Comparison of ENCODE assay signal across 1 cellular context in the genomic region with DNA sequence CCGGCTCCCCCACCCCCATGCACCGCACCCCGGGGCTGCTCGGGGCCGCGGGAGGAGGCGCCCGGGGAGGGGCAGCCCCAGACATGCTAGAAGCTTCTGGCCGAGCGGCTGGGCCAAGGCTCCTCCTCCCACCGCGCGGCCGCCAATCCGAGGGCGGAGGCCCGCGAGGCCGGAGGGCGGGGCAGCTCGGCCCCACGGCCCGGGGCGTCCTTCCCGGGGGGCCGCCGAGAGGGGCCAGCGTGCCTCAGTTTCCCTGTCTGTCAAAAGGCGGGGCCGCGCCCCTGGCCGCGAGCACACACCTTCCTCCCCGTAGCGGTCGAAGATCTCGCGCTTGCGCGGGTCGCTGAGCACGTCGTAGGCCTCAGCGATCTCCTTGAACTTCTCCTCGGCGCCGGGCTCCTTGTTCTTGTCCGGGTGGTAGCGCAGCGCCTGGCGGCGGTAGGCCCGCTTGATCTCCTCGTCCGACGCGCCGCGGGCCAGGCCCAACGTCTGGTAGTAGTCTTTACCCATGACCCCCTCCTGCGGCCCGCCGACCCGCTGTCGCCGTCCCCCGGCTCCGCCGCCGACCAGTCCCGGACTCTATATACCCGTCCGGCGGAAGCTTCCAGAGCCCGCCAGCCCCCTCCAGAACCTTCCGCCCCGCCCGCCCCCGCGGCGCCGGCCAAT.
TF ChIP-seq lines count a peak whose summit lies in the region.

A gene (minus strand): TSS at position 558 of the 666 bp plus-strand sequence. CDS start 48 bp downstream, at position 510.

TF ChIP-seq in HepG2, 621 proteins besides CTCF, POLR2A, EP300 and RAD21 (continued from another document and continues in another):
- 0 out of 2 replicates have a peak, but pooled peaks have one; percentile 39 for TF ChIP-seq SP140L (CRISPR knock-in tag; IDR thresholded peaks at IDR 0.05; ENCODE audit: borderline replicate concordance)
- no peak for TF ChIP-seq JUN (CRISPR knock-in tag; IDR thresholded peaks at IDR 0.05)
- peak; percentile 39; the same call in 1 of the 2 replicates for TF ChIP-seq ZNF546 (CRISPR knock-in tag; conservative IDR thresholded peaks at IDR 0.05)
- TF ChIP-seq ZNF792 (CRISPR knock-in tag; IDR thresholded peaks at IDR 0.05), result no peak; the same call in 1 of the 2 replicates
- TF ChIP-seq NFE2L1 (CRISPR knock-in tag; IDR thresholded peaks at IDR 0.05; ENCODE audit: borderline replicate concordance), result no peak
- no peak for TF ChIP-seq SMC3 (IDR thresholded peaks at IDR 0.05; ENCODE audit: low read length)
- TF ChIP-seq ZNF136 (CRISPR knock-in tag; IDR thresholded peaks at IDR 0.05; ENCODE audit: low read depth), result no peak
- TF ChIP-seq TOE1 (CRISPR knock-in tag; IDR thresholded peaks at IDR 0.05), result no peak
- no peak for TF ChIP-seq ARNT (IDR thresholded peaks at IDR 0.05)
- TF ChIP-seq NCOA1 (CRISPR knock-in tag; IDR thresholded peaks at IDR 0.05), result no peak
- TF ChIP-seq RBM39 (IDR thresholded peaks at IDR 0.05; ENCODE audit: low read depth, low read length, poor library complexity, severe bottlenecking), result peak; percentile 71
- no peak for TF ChIP-seq TAF15 (IDR thresholded peaks at IDR 0.05; ENCODE audit: low read depth, low read length, poor library complexity, severe bottlenecking)
- no peak for TF ChIP-seq ZNF713 (CRISPR knock-in tag; IDR thresholded peaks at IDR 0.05)
- TF ChIP-seq KDM3A (CRISPR knock-in tag; IDR thresholded peaks at IDR 0.05; ENCODE audit: low read depth), result no peak
- TF ChIP-seq FOSL2 (CRISPR knock-in tag; IDR thresholded peaks at IDR 0.05), result peak; percentile 38; the same call in 1 of the 2 replicates
- TF ChIP-seq, protein P1, sequence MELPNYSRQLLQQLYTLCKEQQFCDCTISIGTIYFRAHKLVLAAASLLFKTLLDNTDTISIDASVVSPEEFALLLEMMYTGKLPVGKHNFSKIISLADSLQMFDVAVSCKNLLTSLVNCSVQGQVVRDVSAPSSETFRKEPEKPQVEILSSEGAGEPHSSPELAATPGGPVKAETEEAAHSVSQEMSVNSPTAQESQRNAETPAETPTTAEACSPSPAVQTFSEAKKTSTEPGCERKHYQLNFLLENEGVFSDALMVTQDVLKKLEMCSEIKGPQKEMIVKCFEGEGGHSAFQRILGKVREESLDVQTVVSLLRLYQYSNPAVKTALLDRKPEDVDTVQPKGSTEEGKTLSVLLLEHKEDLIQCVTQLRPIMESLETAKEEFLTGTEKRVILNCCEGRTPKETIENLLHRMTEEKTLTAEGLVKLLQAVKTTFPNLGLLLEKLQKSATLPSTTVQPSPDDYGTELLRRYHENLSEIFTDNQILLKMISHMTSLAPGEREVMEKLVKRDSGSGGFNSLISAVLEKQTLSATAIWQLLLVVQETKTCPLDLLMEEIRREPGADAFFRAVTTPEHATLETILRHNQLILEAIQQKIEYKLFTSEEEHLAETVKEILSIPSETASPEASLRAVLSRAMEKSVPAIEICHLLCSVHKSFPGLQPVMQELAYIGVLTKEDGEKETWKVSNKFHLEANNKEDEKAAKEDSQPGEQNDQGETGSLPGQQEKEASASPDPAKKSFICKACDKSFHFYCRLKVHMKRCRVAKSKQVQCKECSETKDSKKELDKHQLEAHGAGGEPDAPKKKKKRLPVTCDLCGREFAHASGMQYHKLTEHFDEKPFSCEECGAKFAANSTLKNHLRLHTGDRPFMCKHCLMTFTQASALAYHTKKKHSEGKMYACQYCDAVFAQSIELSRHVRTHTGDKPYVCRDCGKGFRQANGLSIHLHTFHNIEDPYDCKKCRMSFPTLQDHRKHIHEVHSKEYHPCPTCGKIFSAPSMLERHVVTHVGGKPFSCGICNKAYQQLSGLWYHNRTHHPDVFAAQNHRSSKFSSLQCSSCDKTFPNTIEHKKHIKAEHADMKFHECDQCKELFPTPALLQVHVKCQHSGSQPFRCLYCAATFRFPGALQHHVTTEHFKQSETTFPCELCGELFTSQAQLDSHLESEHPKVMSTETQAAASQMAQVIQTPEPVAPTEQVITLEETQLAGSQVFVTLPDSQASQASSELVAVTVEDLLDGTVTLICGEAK (IDR thresholded peaks at IDR 0.05), result no peak
- TF ChIP-seq, protein P1 (CRISPR knock-in tag; IDR thresholded peaks at IDR 0.05), result peak; percentile 23; the same call in 1 of the 2 replicates
- TF ChIP-seq PAX8 (CRISPR knock-in tag; IDR thresholded peaks at IDR 0.05; ENCODE audit: borderline replicate concordance), result peak; percentile 31; the same call in 1 of the 2 replicates
- TF ChIP-seq SRSF9 (IDR thresholded peaks at IDR 0.05; ENCODE audit: borderline replicate concordance, insufficient read depth, low read depth, low read length, poor library complexity, severe bottlenecking), result no peak
- TF ChIP-seq, protein P2, sequence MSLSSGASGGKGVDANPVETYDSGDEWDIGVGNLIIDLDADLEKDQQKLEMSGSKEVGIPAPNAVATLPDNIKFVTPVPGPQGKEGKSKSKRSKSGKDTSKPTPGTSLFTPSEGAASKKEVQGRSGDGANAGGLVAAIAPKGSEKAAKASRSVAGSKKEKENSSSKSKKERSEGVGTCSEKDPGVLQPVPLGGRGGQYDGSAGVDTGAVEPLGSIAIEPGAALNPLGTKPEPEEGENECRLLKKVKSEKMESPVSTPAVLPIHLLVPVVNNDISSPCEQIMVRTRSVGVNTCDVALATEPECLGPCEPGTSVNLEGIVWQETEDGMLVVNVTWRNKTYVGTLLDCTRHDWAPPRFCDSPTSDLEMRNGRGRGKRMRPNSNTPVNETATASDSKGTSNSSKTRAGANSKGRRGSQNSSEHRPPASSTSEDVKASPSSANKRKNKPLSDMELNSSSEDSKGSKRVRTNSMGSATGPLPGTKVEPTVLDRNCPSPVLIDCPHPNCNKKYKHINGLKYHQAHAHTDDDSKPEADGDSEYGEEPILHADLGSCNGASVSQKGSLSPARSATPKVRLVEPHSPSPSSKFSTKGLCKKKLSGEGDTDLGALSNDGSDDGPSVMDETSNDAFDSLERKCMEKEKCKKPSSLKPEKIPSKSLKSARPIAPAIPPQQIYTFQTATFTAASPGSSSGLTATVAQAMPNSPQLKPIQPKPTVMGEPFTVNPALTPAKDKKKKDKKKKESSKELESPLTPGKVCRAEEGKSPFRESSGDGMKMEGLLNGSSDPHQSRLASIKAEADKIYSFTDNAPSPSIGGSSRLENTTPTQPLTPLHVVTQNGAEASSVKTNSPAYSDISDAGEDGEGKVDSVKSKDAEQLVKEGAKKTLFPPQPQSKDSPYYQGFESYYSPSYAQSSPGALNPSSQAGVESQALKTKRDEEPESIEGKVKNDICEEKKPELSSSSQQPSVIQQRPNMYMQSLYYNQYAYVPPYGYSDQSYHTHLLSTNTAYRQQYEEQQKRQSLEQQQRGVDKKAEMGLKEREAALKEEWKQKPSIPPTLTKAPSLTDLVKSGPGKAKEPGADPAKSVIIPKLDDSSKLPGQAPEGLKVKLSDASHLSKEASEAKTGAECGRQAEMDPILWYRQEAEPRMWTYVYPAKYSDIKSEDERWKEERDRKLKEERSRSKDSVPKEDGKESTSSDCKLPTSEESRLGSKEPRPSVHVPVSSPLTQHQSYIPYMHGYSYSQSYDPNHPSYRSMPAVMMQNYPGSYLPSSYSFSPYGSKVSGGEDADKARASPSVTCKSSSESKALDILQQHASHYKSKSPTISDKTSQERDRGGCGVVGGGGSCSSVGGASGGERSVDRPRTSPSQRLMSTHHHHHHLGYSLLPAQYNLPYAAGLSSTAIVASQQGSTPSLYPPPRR (CRISPR knock-in tag; IDR thresholded peaks at IDR 0.05; ENCODE audit: borderline replicate concordance), result peak; percentile 39; the same call in 1 of the 2 replicates
- TF ChIP-seq, protein P3, sequence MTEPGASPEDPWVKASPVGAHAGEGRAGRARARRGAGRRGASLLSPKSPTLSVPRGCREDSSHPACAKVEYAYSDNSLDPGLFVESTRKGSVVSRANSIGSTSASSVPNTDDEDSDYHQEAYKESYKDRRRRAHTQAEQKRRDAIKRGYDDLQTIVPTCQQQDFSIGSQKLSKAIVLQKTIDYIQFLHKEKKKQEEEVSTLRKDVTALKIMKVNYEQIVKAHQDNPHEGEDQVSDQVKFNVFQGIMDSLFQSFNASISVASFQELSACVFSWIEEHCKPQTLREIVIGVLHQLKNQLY (CRISPR knock-in tag; IDR thresholded peaks at IDR 0.05), result no peak
- 0 out of 2 replicates have a peak, but pooled peaks have one; percentile 22 for TF ChIP-seq ZNF264 (CRISPR knock-in tag; IDR thresholded peaks at IDR 0.05)
- TF ChIP-seq, protein P4, sequence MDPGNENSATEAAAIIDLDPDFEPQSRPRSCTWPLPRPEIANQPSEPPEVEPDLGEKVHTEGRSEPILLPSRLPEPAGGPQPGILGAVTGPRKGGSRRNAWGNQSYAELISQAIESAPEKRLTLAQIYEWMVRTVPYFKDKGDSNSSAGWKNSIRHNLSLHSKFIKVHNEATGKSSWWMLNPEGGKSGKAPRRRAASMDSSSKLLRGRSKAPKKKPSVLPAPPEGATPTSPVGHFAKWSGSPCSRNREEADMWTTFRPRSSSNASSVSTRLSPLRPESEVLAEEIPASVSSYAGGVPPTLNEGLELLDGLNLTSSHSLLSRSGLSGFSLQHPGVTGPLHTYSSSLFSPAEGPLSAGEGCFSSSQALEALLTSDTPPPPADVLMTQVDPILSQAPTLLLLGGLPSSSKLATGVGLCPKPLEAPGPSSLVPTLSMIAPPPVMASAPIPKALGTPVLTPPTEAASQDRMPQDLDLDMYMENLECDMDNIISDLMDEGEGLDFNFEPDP (CRISPR knock-in tag; conservative IDR thresholded peaks at IDR 0.05), result 0 out of 2 replicates have a peak, but pooled peaks have one; percentile 90
- TF ChIP-seq ZNF775 (CRISPR knock-in tag; IDR thresholded peaks at IDR 0.05; ENCODE audit: borderline replicate concordance), result no peak
- TF ChIP-seq HOXA7 (CRISPR knock-in tag; IDR thresholded peaks at IDR 0.05), result no peak
- TF ChIP-seq DR1 (CRISPR knock-in tag; IDR thresholded peaks at IDR 0.05), result peak; percentile 77; the same call in 1 of the 2 replicates
- no peak for TF ChIP-seq ZSCAN25 (CRISPR knock-in tag; IDR thresholded peaks at IDR 0.05)
- TF ChIP-seq TCF7 (IDR thresholded peaks at IDR 0.05; ENCODE audit: low read depth), result no peak
- TF ChIP-seq ZNF777 (CRISPR knock-in tag; IDR thresholded peaks at IDR 0.05), result peak; percentile 36; the same call in 1 of the 2 replicates
- TF ChIP-seq HIVEP1 (CRISPR knock-in tag; IDR thresholded peaks at IDR 0.05), result no peak
- TF ChIP-seq JUND (CRISPR knock-in tag; IDR thresholded peaks at IDR 0.05), result peak; percentile 53; the same call in 1 of the 2 replicates
- no peak; the same call in 1 of the 2 replicates for TF ChIP-seq NR2C2 (CRISPR knock-in tag; IDR thresholded peaks at IDR 0.05; ENCODE audit: borderline replicate concordance)
- peak; percentile 38; the same call in 1 of the 2 replicates for TF ChIP-seq HDAC2 (CRISPR knock-in tag; IDR thresholded peaks at IDR 0.05)
- no peak for TF ChIP-seq DNMT1 (CRISPR knock-in tag; IDR thresholded peaks at IDR 0.05)
- no peak for TF ChIP-seq HNF4G (IDR thresholded peaks at IDR 0.05; ENCODE audit: borderline replicate concordance, low read depth, low read length)
- TF ChIP-seq HNF4G (CRISPR knock-in tag; IDR thresholded peaks at IDR 0.05; ENCODE audit: borderline replicate concordance, low read depth), result peak; percentile 45; the same call in 1 of the 2 replicates
- TF ChIP-seq ZNF501 (CRISPR knock-in tag; IDR thresholded peaks at IDR 0.05), result no peak
- TF ChIP-seq, protein P5, sequence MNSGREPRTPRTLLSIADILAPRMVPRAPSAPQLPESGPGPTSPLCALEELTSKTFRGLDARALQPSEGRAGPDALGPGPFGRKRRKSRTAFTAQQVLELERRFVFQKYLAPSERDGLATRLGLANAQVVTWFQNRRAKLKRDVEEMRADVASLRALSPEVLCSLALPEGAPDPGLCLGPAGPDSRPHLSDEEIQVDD (CRISPR knock-in tag; IDR thresholded peaks at IDR 0.05; ENCODE audit: borderline replicate concordance), result 0 out of 2 replicates have a peak, but pooled peaks have one; percentile 24
- no peak; the same call in 1 of the 2 replicates for TF ChIP-seq MEIS1 (CRISPR knock-in tag; IDR thresholded peaks at IDR 0.05; ENCODE audit: borderline replicate concordance)
- TF ChIP-seq, protein P6, sequence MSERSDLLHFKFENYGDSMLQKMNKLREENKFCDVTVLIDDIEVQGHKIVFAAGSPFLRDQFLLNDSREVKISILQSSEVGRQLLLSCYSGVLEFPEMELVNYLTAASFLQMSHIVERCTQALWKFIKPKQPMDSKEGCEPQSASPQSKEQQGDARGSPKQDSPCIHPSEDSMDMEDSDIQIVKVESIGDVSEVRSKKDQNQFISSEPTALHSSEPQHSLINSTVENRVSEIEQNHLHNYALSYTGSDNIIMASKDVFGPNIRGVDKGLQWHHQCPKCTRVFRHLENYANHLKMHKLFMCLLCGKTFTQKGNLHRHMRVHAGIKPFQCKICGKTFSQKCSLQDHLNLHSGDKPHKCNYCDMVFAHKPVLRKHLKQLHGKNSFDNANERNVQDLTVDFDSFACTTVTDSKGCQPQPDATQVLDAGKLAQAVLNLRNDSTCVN (CRISPR knock-in tag; IDR thresholded peaks at IDR 0.05; ENCODE audit: borderline replicate concordance), result no peak
